ENCODE assay signal across 21 cellular contexts in the genomic region with DNA sequence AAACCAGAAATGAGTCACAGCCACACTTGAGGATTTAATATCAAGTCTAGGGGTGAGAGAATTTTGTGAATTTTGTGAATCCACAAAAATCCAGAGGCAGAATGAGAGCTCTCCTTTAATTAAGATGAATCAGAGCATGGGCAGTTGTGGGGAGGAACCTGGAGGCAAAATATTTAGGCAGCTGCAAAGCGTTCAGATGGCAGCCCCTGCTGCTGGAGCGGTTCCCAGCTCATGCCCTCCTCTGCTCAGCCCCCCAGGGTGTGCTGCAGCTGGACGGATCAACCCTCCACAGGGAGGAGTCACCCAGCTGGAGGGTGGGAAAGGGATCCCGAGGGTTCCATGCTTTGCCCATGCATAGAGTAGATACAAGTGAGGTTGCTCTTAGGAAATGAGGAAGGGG. TPM values are rescaled to one million over a fixed set of nuclear protein-coding genes. Genes with fewer than 3 reads are reported as not detected.
"Had no signal": no experiment of that assay in that cellular context is flagged by ENCODE, and none has a peak within 500 bp of the region (broad histone marks: within the 10 kb centered on the region; RNA-seq: fewer than 3 reads in every experiment).

No MANE protein-coding gene starts in this region.

- H3K4me3 Mint-ChIP-seq: activated CD8-positive, alpha-beta T cell treated with anti-CD3 and anti-CD28 coated beads, Interleukin-2, amount 10 ng/mL, durations not matched to agents 7 days and 5 days; activated naive CD8-positive, alpha-beta T cell treated with anti-CD3 and anti-CD28 coated beads, Interleukin-2, amount 10 ng/mL, durations not matched to agents 7 days and 5 days; memory B cell had no signal

- H3K36me3 ChIP-seq: heart left ventricle, left lung, pancreas, suprapubic skin, upper lobe of left lung, WERI-Rb-1 had no signal

- ATAC-seq: activated CD8-positive, alpha-beta T cell treated with anti-CD3 and anti-CD28 coated beads, Interleukin-2, amount 10 ng/mL, durations not matched to agents 7 days and 5 days; foreskin keratinocyte; left lung; pancreas; stimulated activated naive CD8-positive, alpha-beta T cell treated with anti-CD3 and anti-CD28 coated beads, Interleukin-15, Interleukin-2, amounts not matched to agents 100 U/mL and 50 U/mL, for 24 hours had no signal

- H3K9me3 Mint-ChIP-seq: activated naive CD8-positive, alpha-beta T cell treated with anti-CD3 and anti-CD28 coated beads, Interleukin-2, amount 10 ng/mL, durations not matched to agents 7 days and 5 days; memory B cell had no signal

- DNase-seq: activated CD4-positive, alpha-beta T cell treated with anti-CD3 and anti-CD28 coated beads for 4 hours; activated CD8-positive, alpha-beta memory T cell treated with anti-CD3 and anti-CD28 coated beads, Interleukin-2, amount 50 U/mL, for 48 hours; activated CD8-positive, alpha-beta T cell treated with anti-CD3 and anti-CD28 coated beads, Interleukin-2, amount 10 ng/mL, durations not matched to agents 7 days and 5 days; activated naive CD8-positive, alpha-beta T cell treated with anti-CD3 and anti-CD28 coated beads, Interleukin-2, amount 10 ng/mL, durations not matched to agents 7 days and 5 days; anterior cingulate cortex; foreskin keratinocyte; heart left ventricle; left lung; pancreas; stimulated activated CD4-positive, alpha-beta T cell treated with anti-CD3 and anti-CD28 coated beads, Interleukin-4, amount 100 ng/mL, for 1 hour; stimulated activated CD8-positive, alpha-beta memory T cell treated with anti-CD3 and anti-CD28 coated beads, Interleukin-4, amount 100 ng/mL, for 48 hours; stimulated activated naive CD8-positive, alpha-beta T cell treated with anti-CD3 and anti-CD28 coated beads, Interleukin-15, Interleukin-2, amounts not matched to agents 100 U/mL and 50 U/mL, for 24 hours; WERI-Rb-1 had no signal

- H3K4me1 ChIP-seq: foreskin keratinocyte, heart left ventricle, left lung, pancreas, upper lobe of left lung had no signal

- FAIRE-seq: bronchial epithelial cell, islet of Langerhans, pancreas had no signal

- H3K27ac ChIP-seq: foreskin keratinocyte, heart left ventricle, left lung, pancreas, suprapubic skin, upper lobe of left lung, WERI-Rb-1 had no signal

- H3K4me3 ChIP-seq: heart left ventricle, left lung, pancreas, suprapubic skin, upper lobe of left lung had no signal

- H3K27me3 ChIP-seq: left lung, pancreas, upper lobe of left lung had no signal

- H3K27me3 Mint-ChIP-seq: activated naive CD8-positive, alpha-beta T cell treated with anti-CD3 and anti-CD28 coated beads, Interleukin-2, amount 10 ng/mL, durations not matched to agents 7 days and 5 days had no signal

- H3K9me3 ChIP-seq: heart left ventricle, left lung, pancreas, suprapubic skin, upper lobe of left lung had no signal

- H3K27ac Mint-ChIP-seq: activated CD8-positive, alpha-beta T cell treated with anti-CD3 and anti-CD28 coated beads, Interleukin-2, amount 10 ng/mL, durations not matched to agents 7 days and 5 days; activated naive CD8-positive, alpha-beta T cell treated with anti-CD3 and anti-CD28 coated beads, Interleukin-2, amount 10 ng/mL, durations not matched to agents 7 days and 5 days; memory B cell had no signal

- H3K36me3 Mint-ChIP-seq: activated naive CD8-positive, alpha-beta T cell treated with anti-CD3 and anti-CD28 coated beads, Interleukin-2, amount 10 ng/mL, durations not matched to agents 7 days and 5 days; memory B cell had no signal

- H3K4me1 Mint-ChIP-seq: activated naive CD8-positive, alpha-beta T cell treated with anti-CD3 and anti-CD28 coated beads, Interleukin-2, amount 10 ng/mL, durations not matched to agents 7 days and 5 days; memory B cell had no signal

RNA-seq across cellular contexts. Expression of a gene that starts 43.4 kb away (rescaled TPM):
- total RNA-seq: activated CD8-positive, alpha-beta T cell treated with anti-CD3 and anti-CD28 coated beads, Interleukin-2, amount 10 ng/mL, durations not matched to agents 7 days and 5 days; activated naive CD8-positive, alpha-beta T cell treated with anti-CD3 and anti-CD28 coated beads, Interleukin-2, amount 10 ng/mL, durations not matched to agents 7 days and 5 days; bronchial epithelial cell; chondrocyte; dermis microvascular lymphatic vessel endothelial cell; foreskin keratinocyte had no signal
- polyA plus RNA-seq: foreskin keratinocyte, neural cell had no signal
